Comparison of ENCODE assay signal across 24 cellular contexts in the genomic region with DNA sequence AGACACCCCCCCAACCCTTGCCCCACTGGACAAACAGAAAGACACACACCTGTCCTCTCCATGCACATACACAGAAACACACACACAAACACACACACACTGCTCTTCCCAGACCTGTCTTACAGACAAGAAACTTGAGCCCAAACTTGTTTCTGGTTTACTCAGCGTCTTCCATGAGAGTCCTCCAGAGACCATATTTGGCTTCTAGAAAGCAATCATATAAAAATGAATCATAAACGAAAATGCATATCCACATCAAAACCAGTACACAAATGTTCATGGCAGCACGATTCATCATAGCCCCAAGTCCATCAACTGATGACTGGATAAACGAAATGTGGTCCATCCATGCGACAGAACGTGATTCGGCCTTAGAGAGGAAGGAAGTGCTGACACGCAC.
DNase-seq lines count a peak whose midpoint lies in the region; ATAC-seq, FAIRE-seq and TF ChIP-seq lines count a peak whose summit lies in the region.
"Had no signal": no experiment of that assay in that cellular context is flagged by ENCODE, and none has a peak within 500 bp of the region (broad histone marks: within the 10 kb centered on the region; RNA-seq: fewer than 3 reads in every experiment).

No MANE protein-coding gene starts in this region.

- no peak overlapping the region for H3K4me3 ChIP-seq in bronchial epithelial cell (ENCODE audit: low read depth, low read length)
- H3K4me3 ChIP-seq: BLaER1 treated with 17β-estradiol and CSF1 and Interleukin-3, amounts not matched to agents 10 nM and 100 nM had no signal

- H3K4me3 Mint-ChIP-seq in activated CD4-positive, alpha-beta T cell treated with anti-CD3 and anti-CD28 coated beads for 36 hours: no peak overlapping the region
- H3K4me3 Mint-ChIP-seq in nephron progenitor cell: no peak overlapping the region
- H3K4me3 Mint-ChIP-seq: B cell; CD14-positive monocyte; CD4-positive, alpha-beta T cell; CD8-positive, alpha-beta memory T cell had no signal

- peaks cover 2% of the 10 kb centered on the region for H3K27me3 Mint-ChIP-seq in activated CD4-positive, alpha-beta T cell treated with anti-CD3 and anti-CD28 coated beads for 36 hours
- peaks cover 4% of the 10 kb centered on the region for H3K27me3 Mint-ChIP-seq in nephron progenitor cell (ENCODE audit: low read depth, poor library complexity)

- intact Hi-C loops in activated CD4-positive, alpha-beta T cell treated with anti-CD3 and anti-CD28 coated beads for 36 hours (cut with DNase I, micrococcal nuclease): no loop called here
- intact Hi-C loops in posterior vena cava (cut with DNase I): no loop called here

- no peak overlapping the region for H3K27ac Mint-ChIP-seq in activated CD4-positive, alpha-beta T cell treated with anti-CD3 and anti-CD28 coated beads for 36 hours
- peak overlapping the region; percentile 13 for H3K27ac Mint-ChIP-seq in nephron progenitor cell
- H3K27ac Mint-ChIP-seq: B cell; CD4-positive, alpha-beta T cell; CD8-positive, alpha-beta memory T cell had no signal

- POLR2A ChIA-PET in activated CD4-positive, alpha-beta T cell treated with anti-CD3 and anti-CD28 coated beads for 36 hours (lab: Charles Lee): no interaction called here

- ATAC-seq in activated CD4-positive, alpha-beta T cell treated with anti-CD3 and anti-CD28 coated beads for 36 hours: peak; percentile 19
- no peak for ATAC-seq in GM19351 (IDR thresholded peaks at IDR 0.05; ENCODE audit: unreplicated experiment)
- ATAC-seq: HCT116 had no signal

- no peaks in the 10 kb centered on the region for H3K36me3 ChIP-seq in bronchial epithelial cell (ENCODE audit: control insufficient read depth, insufficient read depth, low read length)
- H3K36me3 ChIP-seq: BLaER1 treated with 17β-estradiol and CSF1 and Interleukin-3, amounts not matched to agents 10 nM and 100 nM had no signal

- H3K36me3 Mint-ChIP-seq in activated CD4-positive, alpha-beta T cell treated with anti-CD3 and anti-CD28 coated beads for 36 hours (ENCODE audit: low read depth): no peaks in the 10 kb centered on the region
- H3K36me3 Mint-ChIP-seq in nephron progenitor cell (ENCODE audit: low read depth): peaks cover 5% of the 10 kb centered on the region
- H3K36me3 Mint-ChIP-seq: CD14-positive monocyte had no signal

- no peak for FAIRE-seq in bronchial epithelial cell (lab: Jason Lieb, UNC)
- FAIRE-seq: A204.1, D721Med, GM12891, GM18507, H54 had no signal

- DNase-seq in activated CD4-positive, alpha-beta T cell treated with anti-CD3 and anti-CD28 coated beads for 36 hours: no peak
- DNase-seq in activated CD4-positive, alpha-beta T cell treated with anti-CD3 and anti-CD28 coated beads, Interleukin-2, amount 50 U/mL, for 48 hours: no peak
- DNase-seq in bronchial epithelial cell (ENCODE audit: low read depth) (peak; percentile 33), nephron progenitor cell (no peak), GM03348 (ENCODE audit: low spot score) (no peak), posterior vena cava (ENCODE audit: low spot score) (no peak), HCEC 1CT (no peak)
- DNase-seq: CD4-positive, alpha-beta T cell; CD8-positive, alpha-beta memory T cell; DMS 273 treated with DMSO at 0.1 percent for 48 hours; DMS79; EL; GDM1; GOT3 had no signal

- H3K4me1 Mint-ChIP-seq in activated CD4-positive, alpha-beta T cell treated with anti-CD3 and anti-CD28 coated beads for 36 hours: no peaks in the 10 kb centered on the region
- peaks cover 16% of the 10 kb centered on the region for H3K4me1 Mint-ChIP-seq in nephron progenitor cell
- H3K4me1 Mint-ChIP-seq: B cell; CD8-positive, alpha-beta memory T cell had no signal

- TF ChIP-seq CTCF in bronchial epithelial cell (IDR thresholded peaks at IDR 0.05; ENCODE audit: insufficient read depth, low read length, severe bottlenecking) (no peak), nephron progenitor cell (IDR thresholded peaks at IDR 0.05) (no peak)

- peaks cover 3% of the 10 kb centered on the region for H3K9me3 Mint-ChIP-seq in activated CD4-positive, alpha-beta T cell treated with anti-CD3 and anti-CD28 coated beads for 36 hours (ENCODE audit: low read depth)
- peaks cover 12% of the 10 kb centered on the region for H3K9me3 Mint-ChIP-seq in nephron progenitor cell

- H3K27me3 ChIP-seq in bronchial epithelial cell (ENCODE audit: control insufficient read depth, insufficient read depth, low read length): no peaks in the 10 kb centered on the region
- H3K27me3 ChIP-seq: BLaER1 treated with 17β-estradiol and CSF1 and Interleukin-3, amounts not matched to agents 10 nM and 100 nM had no signal

- CTCF ChIA-PET in activated CD4-positive, alpha-beta T cell treated with anti-CD3 and anti-CD28 coated beads for 36 hours (lab: Charles Lee): no interaction called here
